In genomic region chr15:90402806-90403205, GRCh38 we compare ENCODE assay signal across 9 cellular contexts. TPM values are rescaled to one million over a fixed set of nuclear protein-coding genes. Genes with fewer than 3 reads are reported as not detected.
DNase-seq lines count a peak whose midpoint lies in the region; ATAC-seq and TF ChIP-seq lines count a peak whose summit lies in the region.
"Had no signal": no experiment of that assay in that cellular context is flagged by ENCODE, and none has a peak within 500 bp of the region (broad histone marks: within the 10 kb centered on the region; RNA-seq: fewer than 3 reads in every experiment).

No MANE protein-coding gene starts in this region.

- CTCF ChIA-PET in MCF 10A (lab: Yijun Ruan, JAX) = interaction anchor here (0.6 to 2.0 kb wide), 4 partner anchors 40 to 83 kb away, joined by 4 to 10 read pairs (median 8); no protein-coding TSS in a partner anchor

- peak overlapping the region; percentile 86 for H3K27ac ChIP-seq in HL-60 (replicated peaks)
- peak overlapping the region; percentile 54 for H3K27ac ChIP-seq in muscle layer of colon (ENCODE audit: low read depth, low read length)
- H3K27ac ChIP-seq in thoracic aorta = peak overlapping the region; percentile 89 to 93

- H3K27ac Mint-ChIP-seq in MCF 10A (ENCODE audit: low read depth, unreplicated experiment) = peak overlapping the region; percentile 87

- POLR2A ChIA-PET in MCF 10A (lab: Yijun Ruan, JAX) = interaction anchor here (0.6 to 9.0 kb wide), 20 partner anchors 8 to 585 kb away, joined by 3 to 159 read pairs (median 6); partner anchors contain the start of genes IQGAP1, UNC45A and ZNF774

- H3K9ac ChIP-seq in muscle layer of colon (ENCODE audit: low read length) = no peak overlapping the region

- H3K4me1 ChIP-seq in muscle layer of colon (ENCODE audit: insufficient read depth, low read length) (peaks cover 79% of the 10 kb centered on the region), thoracic aorta (ENCODE audit: control insufficient read depth in 1 of 2, low read depth in 2 of 2) (peaks cover 92 to 93% of the 10 kb centered on the region in 2 donors)

- no peaks in the 10 kb centered on the region for H3K9me3 ChIP-seq in muscle layer of colon (ENCODE audit: low read length)
- H3K9me3 ChIP-seq in thoracic aorta = no peaks in the 10 kb centered on the region

- no peaks in the 10 kb centered on the region for H3K27me3 Mint-ChIP-seq in MCF 10A (ENCODE audit: insufficient read depth, unreplicated experiment)

- peaks cover 27% of the 10 kb centered on the region for H3K36me3 Mint-ChIP-seq in MCF 10A (ENCODE audit: insufficient read depth, unreplicated experiment)

- no peaks in the 10 kb centered on the region for H3K9me3 Mint-ChIP-seq in MCF 10A (ENCODE audit: unreplicated experiment)

- no peaks in the 10 kb centered on the region for H3K36me3 ChIP-seq in muscle layer of colon (ENCODE audit: insufficient read depth, low read length)
- H3K36me3 ChIP-seq in thoracic aorta = no peaks in the 10 kb centered on the region

- DNase-seq in HL-60 (ENCODE audit: low read depth in 1 of 2, low spot score in 1 of 2) (no peak), MCF 10A (ENCODE audit: unreplicated experiment) (peak; percentile 7), thoracic aorta (ENCODE audit: low spot score) (no peak), GF-D8 (lab: John Stamatoyannopoulos, UW) (no peak), foreskin fibroblast (no peak), dermis blood vessel endothelial cell (no peak)
- DNase-seq in activated CD4-positive, CD25-positive, alpha-beta regulatory T cell treated with anti-CD3 and anti-CD28 coated beads, Interleukin-2, amount 50 U/mL, for 72 hours = no peak
- DNase-seq: stimulated activated CD4-positive, alpha-beta T cell treated with anti-CD3 and anti-CD28 coated beads, Interleukin-4, amount 100 ng/mL, for 1 hour had no signal

- H3K4me1 Mint-ChIP-seq in MCF 10A (ENCODE audit: insufficient read depth, unreplicated experiment) = peaks cover 44% of the 10 kb centered on the region

- H3K4me3 Mint-ChIP-seq in MCF 10A (ENCODE audit: unreplicated experiment) = peak overlapping the region; percentile 52

- no TSS peak for BruUV-seq in MCF 10A (replicated peaks; lab: Mats Ljungman, UMichigan)

- TF ChIP-seq CTCF in HL-60 (IDR thresholded peaks at IDR 0.05; ENCODE audit: insufficient read depth, low read length) = no peak
- no peak for TF ChIP-seq CTCF in MCF 10A (IDR thresholded peaks at IDR 0.05; ENCODE audit: unreplicated experiment)
- no peak for TF ChIP-seq CTCF in thoracic aorta (IDR thresholded peaks at IDR 0.05)
- no peak for TF ChIP-seq CTCF in foreskin fibroblast (IDR thresholded peaks at IDR 0.05; ENCODE audit: low read depth, low read length)

- no peak overlapping the region for H3K4me3 ChIP-seq in HL-60 (replicated peaks; ENCODE audit: insufficient read depth, low read length)
- H3K4me3 ChIP-seq in muscle layer of colon (ENCODE audit: low read depth in 1 of 2, low read length in 2 of 2) = no peak overlapping the region
- peak overlapping the region; percentile 26 for H3K4me3 ChIP-seq in thoracic aorta
- no peak overlapping the region for H3K4me3 ChIP-seq in foreskin fibroblast (ENCODE audit: low read depth in 1 of 2, low read length in 2 of 2)

- no peaks in the 10 kb centered on the region for H3K27me3 ChIP-seq in HL-60 (ENCODE audit: insufficient read depth, poor library complexity, severe bottlenecking)
- no peaks in the 10 kb centered on the region for H3K27me3 ChIP-seq in muscle layer of colon (ENCODE audit: control insufficient read depth in 1 of 2, insufficient read depth in 2 of 2, low read length in 2 of 2)
- no peaks in the 10 kb centered on the region for H3K27me3 ChIP-seq in thoracic aorta (replicated peaks; ENCODE audit: insufficient read depth)

- ATAC-seq in thoracic aorta (ENCODE audit: insufficient number of reproducible peaks, low FRiP score, low read depth) = no peak

- intact Hi-C loops in MCF 10A (cut with micrococcal nuclease) = loop anchor here (1.0 kb wide), 1 partner anchor 41 kb away; no protein-coding TSS in a partner anchor

RNA-seq across cellular contexts. Expression of gene IQGAP1, which starts 14.8 kb away (rescaled TPM):
- total RNA-seq in MCF 10A (2022) (264 and 284 TPM in 2 replicates), thoracic aorta (100 to 1,000 TPM; 280 to 340 TPM), dermis blood vessel endothelial cell (233 and 524 TPM in 2 replicates)

RNA-seq across cellular contexts. Expression of gene ZNF774, which starts 50.7 kb away (rescaled TPM):
- 2.6 and 4.8 TPM in 2 replicates for total RNA-seq in MCF 10A (2022)
- 1 to 10 TPM; 1.6 to 7.7 TPM for total RNA-seq in thoracic aorta
- total RNA-seq in dermis blood vessel endothelial cell = 1.4 and 2.2 TPM in 2 replicates
